In genomic region chr6:26204332-26205160, GRCh38 we compare ENCODE assay signal across 8 cellular contexts.
DNase-seq lines count a peak whose midpoint lies in the region; ATAC-seq, FAIRE-seq and TF ChIP-seq lines count a peak whose summit lies in the region.

No MANE protein-coding gene starts in this region.

- H3K4me3 ChIP-seq in IMR-90 (ENCODE audit: insufficient read depth, low read depth, low read length) (peak overlapping the region; percentile 88), OCI-LY3 (ENCODE audit: low read length) (peak overlapping the region; percentile 85), esophagus muscularis mucosa (peak overlapping the region; percentile 64 to 74 (median 72)), muscle layer of duodenum (ENCODE audit: low read depth in 1 of 2, low read length in 2 of 2) (peak overlapping the region; percentile 82 to 88)

- H3K9ac ChIP-seq in IMR-90 (ENCODE audit: low read depth, low read length), result peak overlapping the region; percentile 96
- H3K9ac ChIP-seq in OCI-LY3 (ENCODE audit: low read length), result peak overlapping the region; percentile 84

- peak overlapping the region; percentile 91 for H3K23ac ChIP-seq in IMR-90 (ENCODE audit: low read depth, low read length)

- no peaks in the 10 kb centered on the region for H3K9me3 Mint-ChIP-seq in stimulated activated effector memory CD8-positive, alpha-beta T cell treated with anti-CD3 and anti-CD28 coated beads, Interleukin-12 subunit alpha, Interleukin-12 subunit beta, amount 100 ng/mL, for 72 hours

- no peak for DNase-seq in D721Med (ENCODE audit: insufficient read length, low spot score)
- DNase-seq in IMR-90, result peak; percentile 99
- peak; percentile 81 for DNase-seq in activated T-cell treated with anti-CD3 and anti-CD28 coated beads, Interleukin-2, amount 50 U/mL, for 1 hour
- peak; percentile 97 for DNase-seq in esophagus muscularis mucosa (ENCODE audit: extremely low spot score)
- peak; percentile 59 to 91 for DNase-seq in stimulated activated effector memory CD8-positive, alpha-beta T cell treated with anti-CD3 and anti-CD28 coated beads, Interleukin-12 subunit alpha, Interleukin-12 subunit beta, amount 100 ng/mL, for 72 hours (ENCODE audit: low spot score in 2 of 2)

- POLR2A ChIA-PET in IMR-90 (lab: Charles Lee; ENCODE audit: unreplicated experiment), result interaction anchor here (0.7 to 2.2 kb wide), 6 partner anchors 7 to 1667 kb away, joined by 3 to 22 read pairs (median 4); a partner anchor contains a TSS

- H3K36me3 ChIP-seq in IMR-90 (ENCODE audit: control insufficient read depth, insufficient read depth, low read length) (no peaks in the 10 kb centered on the region), OCI-LY3 (replicated peaks; ENCODE audit: low read depth, low read length) (no peaks in the 10 kb centered on the region), esophagus muscularis mucosa (no peaks in the 10 kb centered on the region), muscle layer of duodenum (ENCODE audit: control insufficient read depth in 1 of 2, insufficient read depth in 2 of 2, low read length in 2 of 2) (peaks cover 0 to 5% of the 10 kb centered on the region in 2 donors)

- TF ChIP-seq RAD21 in IMR-90 (IDR thresholded peaks at IDR 0.05; ENCODE audit: low read length), result 0 out of 2 replicates have a peak, but pooled peaks have one; percentile 1

- peaks cover 27% of the 10 kb centered on the region for H3K4me1 Mint-ChIP-seq in stimulated activated effector memory CD8-positive, alpha-beta T cell treated with anti-CD3 and anti-CD28 coated beads, Interleukin-12 subunit alpha, Interleukin-12 subunit beta, amount 100 ng/mL, for 72 hours

- peak overlapping the region; percentile 81 for H2BK120ac ChIP-seq in IMR-90 (ENCODE audit: low read depth, low read length)

- H4K8ac ChIP-seq in IMR-90 (ENCODE audit: low read depth in 2 of 2, low read length in 2 of 2), result peak overlapping the region; percentile 78

- peak overlapping the region; percentile 86 for H3K56ac ChIP-seq in IMR-90 (ENCODE audit: extremely low read depth, insufficient read depth, low read length)

- dilution Hi-C loops in IMR-90 (cut with HindIII; ENCODE audit: low sequenced_read_pairs, unreplicated experiment), result no loop called here

- H3K4ac ChIP-seq in IMR-90 (ENCODE audit: low read depth, low read length), result peak overlapping the region; percentile 83

- ATAC-seq in GM21515 (IDR thresholded peaks at IDR 0.05; ENCODE audit: unreplicated experiment) (peak; percentile 47), IMR-90 (ENCODE audit: low read depth) (peak; percentile 79)
- ATAC-seq in stimulated activated effector memory CD8-positive, alpha-beta T cell treated with anti-CD3 and anti-CD28 coated beads, Interleukin-12 subunit alpha, Interleukin-12 subunit beta, amount 100 ng/mL, for 72 hours, result peak; percentile 83

- H2BK15ac ChIP-seq in IMR-90 (ENCODE audit: low read depth, low read length), result peak overlapping the region; percentile 21; the same call in 1 of the 3 replicates

- H3K18ac ChIP-seq in IMR-90 (ENCODE audit: low read depth, low read length), result peak overlapping the region; percentile 80

- H3K9me1 ChIP-seq in IMR-90 (ENCODE audit: insufficient read depth, low read length), result no peaks in the 10 kb centered on the region

- no peaks in the 10 kb centered on the region for H3K27me3 ChIP-seq in IMR-90 (ENCODE audit: control insufficient read depth, insufficient read depth, low read length)
- H3K27me3 ChIP-seq in OCI-LY3 (ENCODE audit: low read depth, low read length), result no peaks in the 10 kb centered on the region
- peaks cover 0 to 15% (median 0%) of the 10 kb centered on the region in 4 donors for H3K27me3 ChIP-seq in esophagus muscularis mucosa
- peaks cover 3% of the 10 kb centered on the region for H3K27me3 ChIP-seq in muscle layer of duodenum (ENCODE audit: low read depth, low read length)

- in situ Hi-C loops in IMR-90 (cut with MboI; ENCODE audit: low sequenced_read_pairs), result loop anchor here (25.0 kb wide), 1 partner anchor 1633 kb away; a partner anchor contains a TSS

- peak; percentile 99 for TF ChIP-seq POLR2A in IMR-90 (IDR thresholded peaks at IDR 0.05; ENCODE audit: low read depth, low read length)
- peak; percentile 71 for TF ChIP-seq POLR2A in esophagus muscularis mucosa (IDR thresholded peaks at IDR 0.05; ENCODE audit: low read depth)

- H2BK5ac ChIP-seq in IMR-90 (ENCODE audit: low read depth, low read length, poor library complexity, severe bottlenecking), result peak overlapping the region; percentile 94

- H3K79me1 ChIP-seq in IMR-90 (ENCODE audit: low read depth in 1 of 2, low read length in 2 of 2), result peaks cover 0 to 5% of the 10 kb centered on the region in 2 experiments; a peak in 2 of 4 replicates

- H3K36me3 Mint-ChIP-seq in stimulated activated effector memory CD8-positive, alpha-beta T cell treated with anti-CD3 and anti-CD28 coated beads, Interleukin-12 subunit alpha, Interleukin-12 subunit beta, amount 100 ng/mL, for 72 hours, result peaks cover 16% of the 10 kb centered on the region

- H4K91ac ChIP-seq in IMR-90 (ENCODE audit: insufficient read depth, low read depth, low read length), result peak overlapping the region; percentile 83

- peak overlapping the region; percentile 60 for H4K5ac ChIP-seq in IMR-90 (ENCODE audit: low read depth, low read length)

- H2AFZ ChIP-seq in IMR-90 (replicated peaks; ENCODE audit: low read length, poor library complexity) (peak overlapping the region; percentile 88), OCI-LY3 (ENCODE audit: low read depth, low read length) (0 out of 2 replicates have a peak overlapping the region, but pooled peaks have one; percentile 61)

- TF ChIP-seq CTCF in D721Med (IDR thresholded peaks at IDR 0.05; ENCODE audit: insufficient read depth, missing control alignments), result peak; percentile 23
- TF ChIP-seq CTCF in IMR-90 (conservative IDR thresholded peaks at IDR 0.05; ENCODE audit: low read depth, low read length), result peak; percentile 53
- peak; percentile 17; the same call in 1 of the 2 replicates for TF ChIP-seq CTCF in OCI-LY3 (IDR thresholded peaks at IDR 0.05; ENCODE audit: low read depth, low read length)
- peak in 2 of 3 experiments; percentile 22 to 56 for TF ChIP-seq CTCF in esophagus muscularis mucosa (IDR thresholded peaks at IDR 0.05)

- peak overlapping the region; percentile 96 for H3K4me2 ChIP-seq in IMR-90 (ENCODE audit: low read depth, low read length)
- peak overlapping the region; percentile 90 for H3K4me2 ChIP-seq in OCI-LY3 (ENCODE audit: low read length)

- H3K27ac Mint-ChIP-seq in stimulated activated effector memory CD8-positive, alpha-beta T cell treated with anti-CD3 and anti-CD28 coated beads, Interleukin-12 subunit alpha, Interleukin-12 subunit beta, amount 100 ng/mL, for 72 hours, result no peak overlapping the region

- H4K20me1 ChIP-seq in IMR-90 (ENCODE audit: insufficient read depth, low read length), result no peaks in the 10 kb centered on the region
- H4K20me1 ChIP-seq in OCI-LY3 (ENCODE audit: insufficient read depth, low read length), result no peaks in the 10 kb centered on the region

- peak overlapping the region; percentile 35 for H2BK20ac ChIP-seq in IMR-90 (ENCODE audit: low read depth, low read length)

- 2% methylated on average over 20 of the region's 53 CpGs; no CpG with 5 or more reads in 1 of the 2 experiments for WGBS in IMR-90 (ENCODE audit: extremely low coverage in 2 of 2, insufficient read length in 1 of 2), 2 experiments
- WGBS in esophagus muscularis mucosa, result under 1% methylated on average over 53 of the region's 53 CpGs

- peak overlapping the region; percentile 56; the same call in 1 of the 2 replicates for H2AK5ac ChIP-seq in IMR-90 (ENCODE audit: low read depth, low read length)

- TSS peak; percentile 98 for BruUV-seq in IMR-90 (replicated peaks; lab: Mats Ljungman, UMichigan)

- H3K27ac ChIP-seq in IMR-90 (ENCODE audit: insufficient read depth, low read length) (peak overlapping the region; percentile 92), OCI-LY3 (ENCODE audit: low read length) (peak overlapping the region; percentile 96), esophagus muscularis mucosa (replicated peaks in 1 of 4) (peak overlapping the region; percentile 88 to 95 (median 94)), muscle layer of duodenum (ENCODE audit: low read length) (peak overlapping the region; percentile 98)

- H2AK9ac ChIP-seq in IMR-90 (replicated peaks; ENCODE audit: low read depth, low read length, poor library complexity), result peak overlapping the region; percentile 80

- H3K9me3 ChIP-seq in IMR-90 (ENCODE audit: control insufficient read depth, insufficient read depth, low read length) (no peaks in the 10 kb centered on the region), OCI-LY3 (ENCODE audit: insufficient read depth, low read length) (no peaks in the 10 kb centered on the region), esophagus muscularis mucosa (no peaks in the 10 kb centered on the region), muscle layer of duodenum (ENCODE audit: control insufficient read depth in 1 of 2, low read length in 2 of 2) (no peaks in the 10 kb centered on the region)

- no peaks in the 10 kb centered on the region for H3K79me2 ChIP-seq in OCI-LY3 (ENCODE audit: low read length)

- no peak overlapping the region for H3K4me3 Mint-ChIP-seq in stimulated activated effector memory CD8-positive, alpha-beta T cell treated with anti-CD3 and anti-CD28 coated beads, Interleukin-12 subunit alpha, Interleukin-12 subunit beta, amount 100 ng/mL, for 72 hours

- intact Hi-C loops in IMR-90 (cut with micrococcal nuclease), result loop anchor here (1.0 to 2.0 kb wide), 3 partner anchors 12 to 68 kb away; a partner anchor contains a TSS
- intact Hi-C loops in esophagus muscularis mucosa (cut with DNase I), result no loop called here

- H3K4me1 ChIP-seq in IMR-90 (ENCODE audit: control insufficient read depth, insufficient read depth, low read length), result no peaks in the 10 kb centered on the region; the same call in 1 of the 2 replicates
- H3K4me1 ChIP-seq in OCI-LY3 (ENCODE audit: low read length), result peaks cover 22% of the 10 kb centered on the region
- peaks cover 3 to 26% (median 23%) of the 10 kb centered on the region in 4 donors for H3K4me1 ChIP-seq in esophagus muscularis mucosa
- H3K4me1 ChIP-seq in muscle layer of duodenum (ENCODE audit: control insufficient read depth in 1 of 2, insufficient read depth in 2 of 2, low read length in 2 of 2), result peaks cover 0 to 18% of the 10 kb centered on the region in 2 donors

- CTCF ChIA-PET in IMR-90 (lab: Yijun Ruan, JAX), result interaction anchor here (0.7 kb wide), 1 partner anchor 29 kb away, joined by 4 read pairs; no protein-coding TSS in a partner anchor

- peak overlapping the region; percentile 72 for H3K14ac ChIP-seq in IMR-90 (replicated peaks; ENCODE audit: low read depth, low read length)

- no peak for FAIRE-seq in D721Med (lab: Jason Lieb, UNC)

- TF ChIP-seq EP300 in esophagus muscularis mucosa (IDR thresholded peaks at IDR 0.05), result no peak

TF ChIP-seq in IMR-90, 13 proteins besides CTCF, POLR2A, EP300 and RAD21 (continues in another document):
- TF ChIP-seq SMC3 (IDR thresholded peaks at IDR 0.05; ENCODE audit: low read depth, low read length) (peak; percentile 30), MAFK (IDR thresholded peaks at IDR 0.05; ENCODE audit: low read depth, low read length) (no peak), RFX5 (IDR thresholded peaks at IDR 0.05; ENCODE audit: low read depth, low read length) (no peak), BHLHE40 (IDR thresholded peaks at IDR 0.05; ENCODE audit: low read depth, low read length) (peak; percentile 93), RCOR1 (IDR thresholded peaks at IDR 0.05; ENCODE audit: insufficient replicate concordance, low read length) (peak; percentile 66), NFE2L2 (IDR thresholded peaks at IDR 0.05; ENCODE audit: low read depth, low read length) (peak; percentile 48)
